32 cellular contexts compared by ENCODE assay signal in the genomic region with DNA sequence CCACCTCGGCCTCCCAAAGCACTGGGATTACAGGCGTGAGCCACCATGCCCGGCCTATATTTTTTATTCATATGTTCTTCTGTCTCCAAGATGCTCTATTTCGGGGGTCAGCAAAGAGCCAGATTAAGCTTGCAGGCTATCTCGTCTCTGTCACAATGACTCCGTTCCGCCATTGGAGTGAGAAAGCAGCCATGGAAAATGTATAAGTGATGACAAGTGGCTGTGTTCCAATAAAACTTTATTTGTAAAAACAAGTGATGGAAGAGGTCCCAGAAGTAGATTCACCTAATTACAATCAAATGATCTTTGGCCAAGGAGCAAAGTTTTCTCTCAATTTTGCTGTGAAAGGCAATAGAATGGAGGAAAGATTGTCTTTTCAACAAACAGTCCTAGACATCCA.
"Had no signal": no experiment of that assay in that cellular context is flagged by ENCODE, and none has a peak within 500 bp of the region (broad histone marks: within the 10 kb centered on the region; RNA-seq: fewer than 3 reads in every experiment).

No MANE protein-coding gene starts in this region.

- DNase-seq: naive thymus-derived CD8-positive, alpha-beta T cell; nephron progenitor cell; nucleus accumbens; ovary; posterior cingulate gyrus; right cardiac atrium; spleen; stimulated activated CD4-positive, alpha-beta T cell treated with anti-CD3 and anti-CD28 coated beads, Interleukin-12 subunit alpha, Interleukin-12 subunit beta, amount 100 ng/mL, for 4 hours; stimulated activated CD4-positive, alpha-beta T cell treated with anti-CD3 and anti-CD28 coated beads, Interleukin-1b, Interleukin-23, amount 100 ng/mL, for 48 hours; stimulated activated CD4-positive, alpha-beta T cell treated with anti-CD3 and anti-CD28 coated beads, Interleukin-4, amount 100 ng/mL, for 1 hour; stimulated activated CD4-positive, alpha-beta T cell treated with anti-CD3 and anti-CD28 coated beads, Interleukin-4, amount 100 ng/mL, for 4 hours; stimulated activated CD8-positive, alpha-beta memory T cell treated with anti-CD3 and anti-CD28 coated beads, Interleukin-4, amount 100 ng/mL, for 48 hours; stimulated activated naive CD4-positive, alpha-beta T cell; stimulated activated naive CD8-positive, alpha-beta T cell treated with anti-CD3 and anti-CD28 coated beads, Interleukin-15, amount 100 ng/mL, for 72 hours; stimulated activated naive CD8-positive, alpha-beta T cell treated with anti-CD3 and anti-CD28 coated beads, Interleukin-15, Interleukin-2, amounts not matched to agents 100 U/mL and 50 U/mL, for 24 hours; substantia nigra; testis; tibial artery; transverse colon; upper lobe of right lung; uterus had no signal

- H3K4me1 ChIP-seq: parathyroid adenoma, psoas muscle, spleen, suprapubic skin, testis, tibial artery, transverse colon, upper lobe of right lung, uterus had no signal

- H3K27ac ChIP-seq: neutrophil, ovary, parathyroid adenoma, psoas muscle, skin epidermis, spleen, suprapubic skin, testis, tibial artery, transverse colon, upper lobe of right lung, uterus had no signal

- H3K36me3 ChIP-seq: neutrophil, ovary, spleen, suprapubic skin, tibial artery, transverse colon, upper lobe of right lung, uterus had no signal

- H3K4me2 ChIP-seq: smooth muscle cell had no signal

- H3K9ac ChIP-seq: parathyroid adenoma had no signal

- H3K36me3 Mint-ChIP-seq: type B pancreatic cell had no signal

- ATAC-seq: naive thymus-derived CD8-positive, alpha-beta T cell; natural killer cell treated with Interleukin-12 subunit alpha and Interleukin-12 subunit beta and Interleukin-15 and Interleukin-18, amount 100 ng/mL, for 72 hours; right cardiac atrium; stimulated activated memory B cell treated with anti-CD40 and anti-IgM and Interleukin-4, amounts not matched to agents 10 μg/mL and 1 μg/mL and 100 μg/mL, for 72 hours; stimulated activated naive CD8-positive, alpha-beta T cell treated with anti-CD3 and anti-CD28 coated beads, Interleukin-15, amount 100 ng/mL, for 72 hours; stimulated activated naive CD8-positive, alpha-beta T cell treated with anti-CD3 and anti-CD28 coated beads, Interleukin-15, Interleukin-2, amounts not matched to agents 100 U/mL and 50 U/mL, for 24 hours; upper lobe of right lung had no signal

- H3K27me3 ChIP-seq: ovary, suprapubic skin, testis, tibial artery, transverse colon, upper lobe of right lung, uterus had no signal

- H3K4me3 ChIP-seq: ovary, psoas muscle, skin epidermis, smooth muscle cell, spleen, suprapubic skin, testis, tibial artery, transverse colon, upper lobe of right lung, uterus had no signal

- H3K4me3 Mint-ChIP-seq: naive thymus-derived CD8-positive, alpha-beta T cell; natural killer cell treated with Interleukin-12 subunit alpha and Interleukin-12 subunit beta and Interleukin-15 and Interleukin-18, amount 100 ng/mL, for 72 hours; nephron progenitor cell; neural crest cell; stimulated activated memory B cell treated with anti-CD40 and anti-IgM and Interleukin-4, amounts not matched to agents 10 μg/mL and 1 μg/mL and 100 μg/mL, for 72 hours; stimulated activated naive CD8-positive, alpha-beta T cell treated with anti-CD3 and anti-CD28 coated beads, Interleukin-15, amount 100 ng/mL, for 72 hours; type B pancreatic cell had no signal

- H3K79me2 ChIP-seq: parathyroid adenoma had no signal

- H3K9me3 ChIP-seq: neutrophil, ovary, psoas muscle, testis, upper lobe of right lung, uterus had no signal

- H3K27ac Mint-ChIP-seq: naive thymus-derived CD8-positive, alpha-beta T cell; natural killer cell treated with Interleukin-12 subunit alpha and Interleukin-12 subunit beta and Interleukin-15 and Interleukin-18, amount 100 ng/mL, for 72 hours; nephron progenitor cell; progenitor cell of endocrine pancreas; stimulated activated memory B cell treated with anti-CD40 and anti-IgM and Interleukin-4, amounts not matched to agents 10 μg/mL and 1 μg/mL and 100 μg/mL, for 72 hours; stimulated activated naive CD8-positive, alpha-beta T cell treated with anti-CD3 and anti-CD28 coated beads, Interleukin-15, amount 100 ng/mL, for 72 hours; type B pancreatic cell had no signal

- H3K4me1 Mint-ChIP-seq: naive thymus-derived CD8-positive, alpha-beta T cell; nephron progenitor cell; neural crest cell; stimulated activated memory B cell treated with anti-CD40 and anti-IgM and Interleukin-4, amounts not matched to agents 10 μg/mL and 1 μg/mL and 100 μg/mL, for 72 hours; stimulated activated naive CD8-positive, alpha-beta T cell treated with anti-CD3 and anti-CD28 coated beads, Interleukin-15, amount 100 ng/mL, for 72 hours had no signal

- H2AFZ ChIP-seq: parathyroid adenoma had no signal

- H3K27me3 Mint-ChIP-seq: type B pancreatic cell had no signal
